In genomic region chr7:2258661-2259365, GRCh38 we compare ENCODE assay signal across 1 cellular context.
TF ChIP-seq lines count a peak whose summit lies in the region.

No MANE protein-coding gene starts in this region.

TF ChIP-seq in GM23338, 12 proteins besides CTCF, POLR2A, EP300 and RAD21 (continued from another document):
- TF ChIP-seq STAT1 (IDR thresholded peaks at IDR 0.05; ENCODE audit: unreplicated experiment): no peak
- no peak for TF ChIP-seq ZNF331 (CRISPR knock-in tag; IDR thresholded peaks at IDR 0.05; ENCODE audit: low read depth)
- no peak for TF ChIP-seq ZNF462 (CRISPR knock-in tag; IDR thresholded peaks at IDR 0.05)
- TF ChIP-seq EZH2 (IDR thresholded peaks at IDR 0.05; ENCODE audit: low read depth, unreplicated experiment): no peak
- TF ChIP-seq NANOG (IDR thresholded peaks at IDR 0.05; ENCODE audit: borderline replicate concordance): no peak
- TF ChIP-seq REST (IDR thresholded peaks at IDR 0.05; ENCODE audit: unreplicated experiment): no peak
